Comparison of ENCODE assay signal across 8 cellular contexts in the genomic region with DNA sequence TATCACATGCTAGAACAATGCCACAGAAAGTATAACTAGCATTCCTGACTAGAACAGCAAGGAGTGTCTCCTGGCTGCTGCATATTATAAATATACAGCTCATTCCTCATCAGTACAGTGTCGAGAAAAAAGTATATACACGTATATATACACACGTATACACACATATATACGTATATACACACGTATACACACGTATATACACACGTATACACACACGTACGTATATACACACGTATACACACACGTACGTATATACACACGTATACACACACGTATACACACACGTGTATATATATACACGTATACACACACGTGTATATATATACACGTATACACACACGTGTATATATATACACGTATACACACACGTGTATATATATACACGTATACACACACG. TPM values are rescaled to one million over a fixed set of nuclear protein-coding genes. Genes with fewer than 3 reads are reported as not detected.
DNase-seq lines count a peak whose midpoint lies in the region; ATAC-seq and TF ChIP-seq lines count a peak whose summit lies in the region.
"Not testable (repeated sequence)": the region's sequence is repeated elsewhere in the genome, so short reads cannot be mapped to it uniquely, and the experiment has no call there.

No MANE protein-coding gene starts in this region.

- not testable (repeated sequence) for H3K4ac ChIP-seq in IMR-90 (ENCODE audit: low read depth, low read length); mesenchymal stem cell (ENCODE audit: low read depth in 1 of 2, low read length in 2 of 2)

- in situ Hi-C loops in IMR-90 (cut with MboI; ENCODE audit: low sequenced_read_pairs): not testable (repeated sequence)

- CTCF ChIA-PET in IMR-90 (lab: Yijun Ruan, JAX); activated B cell treated with CpG ODN at 0.5 μM for 24 hours (lab: Charles Lee): not testable (repeated sequence)

- not testable (repeated sequence) for H3K56ac ChIP-seq in IMR-90 (ENCODE audit: extremely low read depth, insufficient read depth, low read length)

- H3K4me1 Mint-ChIP-seq in activated B cell treated with CpG ODN at 0.5 μM for 24 hours: peaks cover 72% of the 10 kb centered on the region

- H4K8ac ChIP-seq in IMR-90 (ENCODE audit: low read depth in 2 of 2, low read length in 2 of 2); mesenchymal stem cell (ENCODE audit: low read length): not testable (repeated sequence)

- not testable (repeated sequence) for H2BK12ac ChIP-seq in mesenchymal stem cell (ENCODE audit: low read length in 2 of 2)

- not testable (repeated sequence) for H2AK5ac ChIP-seq in IMR-90 (ENCODE audit: low read depth, low read length); mesenchymal stem cell (ENCODE audit: low read length, severe bottlenecking)

- DNase-seq in IMR-90; activated B cell treated with CpG ODN at 0.5 μM for 24 hours; ascending aorta (ENCODE audit: low spot score in 2 of 2); mesenchymal stem cell; osteoblast (ENCODE audit: insufficient read length, low spot score, missing footprints): not testable (repeated sequence)

- not testable (repeated sequence) for BruUV-seq in IMR-90 (replicated peaks; lab: Mats Ljungman, UMichigan)

- H3K36me3 Mint-ChIP-seq in activated B cell treated with CpG ODN at 0.5 μM for 24 hours (ENCODE audit: low read depth): peaks cover 16% of the 10 kb centered on the region

- H3K4me3 Mint-ChIP-seq in activated B cell treated with CpG ODN at 0.5 μM for 24 hours: not testable (repeated sequence)

- H2BK120ac ChIP-seq in IMR-90 (ENCODE audit: low read depth, low read length); mesenchymal stem cell (ENCODE audit: low read depth, low read length): not testable (repeated sequence)

- H3K79me1 ChIP-seq in IMR-90 (ENCODE audit: low read depth in 1 of 2, low read length in 2 of 2): peaks cover 3 to 17% of the 10 kb centered on the region in 2 experiments; a peak in 3 of 4 replicates
- not testable (repeated sequence) for H3K79me1 ChIP-seq in mesenchymal stem cell (replicated peaks; ENCODE audit: low read length, poor library complexity, severe bottlenecking)

- WGBS in IMR-90 (ENCODE audit: extremely low coverage in 2 of 2, insufficient read length in 1 of 2), 2 experiments: 67% methylated on average over 3 of the region's 23 CpGs; no CpG with 5 or more reads in 1 of the 2 experiments
- 54 to 57% methylated on average over 15 to 16 of the region's 23 CpGs for WGBS in gastroesophageal sphincter (ENCODE audit: low coverage in 1 of 2), 2 donors
- WGBS in mesenchymal stem cell: 90% methylated on average over 18 of the region's 23 CpGs

- not testable (repeated sequence) for H2AFZ ChIP-seq in IMR-90 (replicated peaks; ENCODE audit: low read length, poor library complexity); mesenchymal stem cell (ENCODE audit: low read depth, low read length); osteoblast (ENCODE audit: low read length)

- H3K27me3 Mint-ChIP-seq in activated B cell treated with CpG ODN at 0.5 μM for 24 hours: not testable (repeated sequence)

- H3K23ac ChIP-seq in IMR-90 (ENCODE audit: low read depth, low read length): peak overlapping the region; percentile 11; the same call in 1 of the 2 replicates
- H3K23ac ChIP-seq in mesenchymal stem cell (ENCODE audit: low read length in 2 of 2): not testable (repeated sequence)

- not testable (repeated sequence) for H3K27ac ChIP-seq in BLaER1; IMR-90 (ENCODE audit: insufficient read depth, low read length); mesenchymal stem cell (ENCODE audit: low read length, poor library complexity, severe bottlenecking)
- H3K27ac ChIP-seq in ascending aorta (peak overlapping the region; percentile 43 to 65), gastroesophageal sphincter (peak overlapping the region in 3 of 4 donors; percentile 30 to 46 (median 46)), osteoblast (ENCODE audit: low read depth, low read length) (peak overlapping the region; percentile 32), subcutaneous abdominal adipose tissue (ENCODE audit: low read depth, low read length) (peak overlapping the region; percentile 74)

- H3K79me2 ChIP-seq in osteoblast (ENCODE audit: insufficient read depth, low read length): peaks cover 92% of the 10 kb centered on the region

- H3K9me3 ChIP-seq in BLaER1; IMR-90 (ENCODE audit: control insufficient read depth, insufficient read depth, low read length); ascending aorta; gastroesophageal sphincter; mesenchymal stem cell (ENCODE audit: control insufficient read depth, low read length); osteoblast (ENCODE audit: low read depth, low read length); subcutaneous abdominal adipose tissue (ENCODE audit: control insufficient read depth in 5 of 5, low read length in 5 of 5): not testable (repeated sequence)

- not testable (repeated sequence) for H3K4me3 ChIP-seq in BLaER1; IMR-90 (ENCODE audit: insufficient read depth, low read depth, low read length); ascending aorta; gastroesophageal sphincter; mesenchymal stem cell (ENCODE audit: insufficient read depth in 1 of 2, low read depth in 1 of 2, low read length in 2 of 2); osteoblast (ENCODE audit: insufficient read depth, low read length)
- H3K4me3 ChIP-seq in subcutaneous abdominal adipose tissue (ENCODE audit: low read depth in 1 of 5, low read length in 5 of 5): peak overlapping the region in 1 of 5 donors; percentile 15

- H3K27me3 ChIP-seq in BLaER1; IMR-90 (ENCODE audit: control insufficient read depth, insufficient read depth, low read length); ascending aorta; gastroesophageal sphincter; mesenchymal stem cell (ENCODE audit: control insufficient read depth in 1 of 2, insufficient read depth in 1 of 2, low read length in 2 of 2); osteoblast (ENCODE audit: insufficient read depth, low read length); subcutaneous abdominal adipose tissue (ENCODE audit: control insufficient read depth in 5 of 5, insufficient read depth in 4 of 5, low read length in 5 of 5): not testable (repeated sequence)

- not testable (repeated sequence) for ATAC-seq in IMR-90 (ENCODE audit: low read depth); activated B cell treated with CpG ODN at 0.5 μM for 24 hours (ENCODE audit: low read depth); gastroesophageal sphincter

- H3K18ac ChIP-seq in IMR-90 (ENCODE audit: low read depth, low read length); mesenchymal stem cell (ENCODE audit: low read depth in 1 of 2, low read length in 2 of 2): not testable (repeated sequence)

- H2AK9ac ChIP-seq in IMR-90 (replicated peaks; ENCODE audit: low read depth, low read length, poor library complexity): not testable (repeated sequence)

- dilution Hi-C loops in IMR-90 (cut with HindIII; ENCODE audit: low sequenced_read_pairs, unreplicated experiment): not testable (repeated sequence)

- H3K9ac ChIP-seq in BLaER1; IMR-90 (ENCODE audit: low read depth, low read length): not testable (repeated sequence)
- H3K9ac ChIP-seq in mesenchymal stem cell (ENCODE audit: low read length) (peak overlapping the region; percentile 62), subcutaneous abdominal adipose tissue (ENCODE audit: low read length in 5 of 5) (peak overlapping the region in 1 of 5 donors; percentile 59)

- H3K4me1 ChIP-seq in BLaER1 (peaks cover 71% of the 10 kb centered on the region), ascending aorta (peaks cover 0 to 22% of the 10 kb centered on the region in 2 donors), gastroesophageal sphincter (peaks cover 4 to 82% (median 14%) of the 10 kb centered on the region in 3 donors), osteoblast (ENCODE audit: insufficient read depth, low read length) (peaks cover 18% of the 10 kb centered on the region), subcutaneous abdominal adipose tissue (ENCODE audit: control insufficient read depth in 5 of 5, insufficient read depth in 5 of 5, low read length in 5 of 5) (peaks cover 0 to 53% (median 42%) of the 10 kb centered on the region in 5 donors)
- H3K4me1 ChIP-seq in IMR-90 (ENCODE audit: control insufficient read depth, insufficient read depth, low read length); mesenchymal stem cell (ENCODE audit: control insufficient read depth, insufficient read depth, low read depth, low read length): not testable (repeated sequence)

- not testable (repeated sequence) for H4K91ac ChIP-seq in IMR-90 (ENCODE audit: insufficient read depth, low read depth, low read length); mesenchymal stem cell (ENCODE audit: low read length)

- not testable (repeated sequence) for H3K9me3 Mint-ChIP-seq in activated B cell treated with CpG ODN at 0.5 μM for 24 hours

- peak overlapping the region; percentile 60 for H3K4me2 ChIP-seq in BLaER1
- H3K4me2 ChIP-seq in IMR-90 (ENCODE audit: low read depth, low read length); mesenchymal stem cell (ENCODE audit: low read length, poor library complexity, severe bottlenecking); osteoblast (ENCODE audit: insufficient read depth, low read length): not testable (repeated sequence)

- intact Hi-C loops in IMR-90 (cut with micrococcal nuclease): loop anchor here (5.0 kb wide), 1 partner anchor 43 kb away; no protein-coding TSS in a partner anchor
- intact Hi-C loops in activated B cell treated with CpG ODN at 0.5 μM for 24 hours (cut with micrococcal nuclease); ascending aorta (cut with DNase I): not testable (repeated sequence)

- TF ChIP-seq EP300 in gastroesophageal sphincter (IDR thresholded peaks at IDR 0.05): not testable (repeated sequence)

- not testable (repeated sequence) for H2BK20ac ChIP-seq in IMR-90 (ENCODE audit: low read depth, low read length)

- not testable (repeated sequence) for TF ChIP-seq CTCF in IMR-90 (conservative IDR thresholded peaks at IDR 0.05; ENCODE audit: low read depth, low read length); activated B cell treated with CpG ODN at 0.5 μM for 24 hours (IDR thresholded peaks at IDR 0.05); ascending aorta (IDR thresholded peaks at IDR 0.05); gastroesophageal sphincter (IDR thresholded peaks at IDR 0.05); osteoblast (IDR thresholded peaks at IDR 0.05; ENCODE audit: extremely low read depth, low read depth, low read length)

- H2BK15ac ChIP-seq in IMR-90 (ENCODE audit: low read depth, low read length); mesenchymal stem cell (ENCODE audit: low read depth, poor library complexity, severe bottlenecking): not testable (repeated sequence)

- H3K36me3 ChIP-seq in BLaER1; IMR-90 (ENCODE audit: control insufficient read depth, insufficient read depth, low read length); ascending aorta; gastroesophageal sphincter; mesenchymal stem cell (ENCODE audit: control insufficient read depth in 1 of 2, insufficient read depth in 2 of 2, low read depth in 1 of 2, low read length in 2 of 2); osteoblast (ENCODE audit: insufficient read depth, low read length); subcutaneous abdominal adipose tissue (ENCODE audit: control insufficient read depth in 5 of 5, insufficient read depth in 5 of 5, low read length in 5 of 5): not testable (repeated sequence)

- POLR2A ChIA-PET in IMR-90 (lab: Charles Lee; ENCODE audit: unreplicated experiment): not testable (repeated sequence)
- POLR2A ChIA-PET in activated B cell treated with CpG ODN at 0.5 μM for 24 hours (lab: Charles Lee): interaction anchor here (1.3 to 1.4 kb wide), 2 partner anchors 84 to 117 kb away, joined by 3 to 5 read pairs; a partner anchor contains a TSS

- H3K9me1 ChIP-seq in IMR-90 (ENCODE audit: insufficient read depth, low read length): not testable (repeated sequence)

- not testable (repeated sequence) for H3K14ac ChIP-seq in IMR-90 (replicated peaks; ENCODE audit: low read depth, low read length); mesenchymal stem cell (ENCODE audit: low read length in 2 of 2)

- not testable (repeated sequence) for TF ChIP-seq POLR2A in IMR-90 (IDR thresholded peaks at IDR 0.05; ENCODE audit: low read depth, low read length); gastroesophageal sphincter (IDR thresholded peaks at IDR 0.05)

- H2BK5ac ChIP-seq in IMR-90 (ENCODE audit: low read depth, low read length, poor library complexity, severe bottlenecking): peak overlapping the region; percentile 26
- not testable (repeated sequence) for H2BK5ac ChIP-seq in mesenchymal stem cell (ENCODE audit: low read depth, low read length, poor library complexity, severe bottlenecking)

- H4K20me1 ChIP-seq in BLaER1 (peaks cover 88% of the 10 kb centered on the region), IMR-90 (ENCODE audit: insufficient read depth, low read length) (peaks cover 78% of the 10 kb centered on the region), osteoblast (ENCODE audit: insufficient read depth, low read length) (peaks cover 70% of the 10 kb centered on the region)

- TF ChIP-seq RAD21 in IMR-90 (IDR thresholded peaks at IDR 0.05; ENCODE audit: low read length): not testable (repeated sequence)

- H4K5ac ChIP-seq in IMR-90 (ENCODE audit: low read depth, low read length): not testable (repeated sequence)

- peak overlapping the region; percentile 83 for H3K27ac Mint-ChIP-seq in activated B cell treated with CpG ODN at 0.5 μM for 24 hours

RNA-seq across cellular contexts. Expression of a gene that starts 5.9 kb away (rescaled TPM):
- total RNA-seq in IMR-90 (2012; rRNA removed): 27.1 and 32.2 TPM in 2 replicates
- 21.0 and 29.6 TPM in 2 replicates for polyA plus RNA-seq in IMR-90 (2012; rRNA removed)
- 6.6 and 21.7 TPM in 2 replicates for polyA plus RNA-seq in IMR-90 (2012; cell fraction: cytosol; rRNA removed)
- polyA plus RNA-seq in IMR-90 (2012; cell fraction: nucleus; rRNA removed; ENCODE audit: low replicate concordance): 9.6 and 93.3 TPM in 2 replicates
- total RNA-seq in activated B cell treated with CpG ODN at 0.5 μM for 24 hours: 77.8 and 89.1 TPM in 2 replicates
- total RNA-seq in ascending aorta: 15.1 TPM
- 10 to 100 TPM; 39.7 to 59.5 (median 50.8) TPM for total RNA-seq in gastroesophageal sphincter
- polyA plus RNA-seq in mesenchymal stem cell (2013, experiment 1 of 2): 31.4 TPM
- 33.3 TPM for polyA plus RNA-seq in mesenchymal stem cell (2013, experiment 2 of 2)
- 56.6 and 57.9 TPM in 2 replicates for total RNA-seq in osteoblast
